13 cellular contexts compared by ENCODE assay signal in genomic region chr17:77377836-77378235, GRCh38.
DNase-seq lines count a peak whose midpoint lies in the region; ATAC-seq and TF ChIP-seq lines count a peak whose summit lies in the region.
"Had no signal": no experiment of that assay in that cellular context is flagged by ENCODE, and none has a peak within 500 bp of the region (broad histone marks: within the 10 kb centered on the region; RNA-seq: fewer than 3 reads in every experiment).

No MANE protein-coding gene starts in this region.

- peaks cover 0 to 1% (median 0%) of the 10 kb centered on the region in 5 donors for H3K27me3 Mint-ChIP-seq in naive thymus-derived CD8-positive, alpha-beta T cell
- H3K27me3 Mint-ChIP-seq: memory B cell had no signal

- H3K27me3 ChIP-seq in right atrium auricular region, result no peaks in the 10 kb centered on the region
- H3K27me3 ChIP-seq in body of pancreas, result peaks cover 0 to 6% of the 10 kb centered on the region in 2 donors

- H3K4me1 Mint-ChIP-seq in naive thymus-derived CD8-positive, alpha-beta T cell, result peaks cover 48 to 88% (median 80%) of the 10 kb centered on the region in 4 donors

- no peak for ATAC-seq in Right ventricle myocardium superior (ENCODE audit: poor library complexity)
- ATAC-seq in body of pancreas, result no peak
- no peak for ATAC-seq in naive thymus-derived CD8-positive, alpha-beta T cell
- ATAC-seq in GM19351 (IDR thresholded peaks at IDR 0.05; ENCODE audit: unreplicated experiment), result no peak
- ATAC-seq in left lobe of liver, result no peak

- POLR2A ChIA-PET in naive thymus-derived CD8-positive, alpha-beta T cell (lab: Charles Lee), result interaction anchor here (0.9 to 9.8 kb wide), 8 partner anchors 11 to 73 kb away, joined by 3 to 224 read pairs (median 72); no protein-coding TSS in a partner anchor

- H3K9me3 Mint-ChIP-seq in naive thymus-derived CD8-positive, alpha-beta T cell, result no peaks in the 10 kb centered on the region
- H3K9me3 Mint-ChIP-seq: memory B cell had no signal

- H3K4me3 ChIP-seq in right atrium auricular region (no peak overlapping the region), body of pancreas (no peak overlapping the region), urinary bladder (ENCODE audit: low read depth, low read length) (no peak overlapping the region)

- peak overlapping the region in 9 of 10 donors; percentile 16 to 100 (median 99) for H3K4me3 Mint-ChIP-seq in naive thymus-derived CD8-positive, alpha-beta T cell
- H3K4me3 Mint-ChIP-seq: memory B cell had no signal

- H3K4me1 ChIP-seq in right atrium auricular region (peaks cover 0 to 89% of the 10 kb centered on the region in 2 donors), body of pancreas (peaks cover 95% of the 10 kb centered on the region), urinary bladder (ENCODE audit: insufficient read depth) (peaks cover 5% of the 10 kb centered on the region)

- WGBS in body of pancreas, 2 donors, result 17 to 46% methylated on average over 1 to 7 of the region's 7 CpGs
- 52% methylated on average over 7 of the region's 7 CpGs for WGBS in urinary bladder

- H3K27ac ChIP-seq in right atrium auricular region (peak overlapping the region; percentile 65 to 90), body of pancreas (peak overlapping the region; percentile 4 to 93 (median 84)), urinary bladder (ENCODE audit: low read depth) (peak overlapping the region; percentile 62), substantia nigra (ENCODE audit: low read depth, low read length, poor library complexity, severe bottlenecking) (no peak overlapping the region)

- H3K36me3 ChIP-seq in right atrium auricular region (no peaks in the 10 kb centered on the region), body of pancreas (replicated peaks in 1 of 2; ENCODE audit: insufficient read depth in 1 of 2, low read depth in 2 of 2) (no peaks in the 10 kb centered on the region), urinary bladder (ENCODE audit: insufficient read depth) (no peaks in the 10 kb centered on the region)

- intact Hi-C loops in Right ventricle myocardium superior (cut with DNase I), result loop anchor here (5.0 kb wide), 1 partner anchor 44 kb away; no protein-coding TSS in a partner anchor
- intact Hi-C loops in body of pancreas (cut with DNase I), result no loop called here

- H3K9me3 ChIP-seq in right atrium auricular region, result no peaks in the 10 kb centered on the region
- no peaks in the 10 kb centered on the region for H3K9me3 ChIP-seq in body of pancreas

- H3K36me3 Mint-ChIP-seq in naive thymus-derived CD8-positive, alpha-beta T cell, result peaks cover 0 to 7% (median 0%) of the 10 kb centered on the region in 3 donors
- H3K36me3 Mint-ChIP-seq: memory B cell had no signal

- H3K27ac Mint-ChIP-seq in naive thymus-derived CD8-positive, alpha-beta T cell, result peak overlapping the region; percentile 87 to 100 (median 98)
- H3K27ac Mint-ChIP-seq: memory B cell had no signal

- DNase-seq in right atrium auricular region (ENCODE audit: low spot score) (no peak), Right ventricle myocardium superior (no peak), body of pancreas (no peak), substantia nigra (lab: John Stamatoyannopoulos, UW) (no peak), left lobe of liver (ENCODE audit: low spot score) (no peak)
- DNase-seq in naive thymus-derived CD8-positive, alpha-beta T cell, result no peak
- DNase-seq: activated CD4-positive, CD25-positive, alpha-beta regulatory T cell treated with anti-CD3 and anti-CD28 coated beads, Interleukin-2, amount 50 U/mL, for 72 hours; head of caudate nucleus; SIG-M5; stimulated activated CD4-positive, alpha-beta T cell treated with anti-CD3 and anti-CD28 coated beads, Interleukin-12 subunit alpha, Interleukin-12 subunit beta, amount 100 ng/mL, for 4 hours had no signal

- TF ChIP-seq POLR2A in body of pancreas (IDR thresholded peaks at IDR 0.05), result no peak

- TF ChIP-seq CTCF in right atrium auricular region (IDR thresholded peaks at IDR 0.05) (no peak), body of pancreas (IDR thresholded peaks at IDR 0.05) (no peak)
